13 cellular contexts compared by ENCODE assay signal in the genomic region with DNA sequence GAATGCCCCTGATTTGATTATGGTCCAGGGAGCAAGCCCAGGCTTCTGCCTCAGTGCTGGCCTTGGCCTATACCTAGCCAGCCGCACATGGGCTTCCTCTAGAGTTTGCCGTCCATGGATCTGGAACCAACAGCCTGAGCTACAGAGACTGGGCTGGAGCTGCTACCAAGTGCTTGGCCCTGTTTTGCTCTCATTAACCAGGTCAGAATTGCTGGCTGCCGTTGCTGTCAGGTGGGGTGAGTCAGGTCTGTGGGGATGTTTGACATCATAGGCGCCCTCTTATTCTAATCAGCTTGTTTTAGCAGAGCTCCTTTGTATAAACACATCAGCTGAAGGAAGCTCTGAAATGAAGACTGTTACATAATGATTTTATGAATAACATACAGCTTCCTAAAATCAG.
DNase-seq lines count a peak whose midpoint lies in the region; ATAC-seq and TF ChIP-seq lines count a peak whose summit lies in the region.
"Had no signal": no experiment of that assay in that cellular context is flagged by ENCODE, and none has a peak within 500 bp of the region (broad histone marks: within the 10 kb centered on the region; RNA-seq: fewer than 3 reads in every experiment).

No MANE protein-coding gene starts in this region.

- no peak for DNase-seq in activated CD4-positive, CD25-positive, alpha-beta regulatory T cell treated with anti-CD3 and anti-CD28 coated beads, Interleukin-2, amount 50 U/mL, for 72 hours
- DNase-seq in T-helper 22 cell (ENCODE audit: low read depth) (peak; percentile 5), fibroblast of the aortic adventitia (ENCODE audit: low read depth) (peak; percentile 47), putamen (ENCODE audit: low spot score) (peak; percentile 35), NCI-H2196 treated with DMSO at 0.1 percent for 48 hours (lab: John Stamatoyannopoulos, UW; ENCODE audit: unreplicated experiment) (no peak)
- DNase-seq: erythroblast, immature natural killer cell, NCI-H446 treated with DMSO at 0.1 percent for 48 hours had no signal

- TF ChIP-seq CTCF in fibroblast of the aortic adventitia (IDR thresholded peaks at IDR 0.05; ENCODE audit: insufficient read depth, low read length): no peak

- peak; percentile 85 to 93 for ATAC-seq in activated CD4-positive, CD25-positive, alpha-beta regulatory T cell treated with anti-CD3 and anti-CD28 coated beads, Interleukin-2, amount 50 U/mL, for 24 hours
- ATAC-seq in GM18861 (IDR thresholded peaks at IDR 0.05; ENCODE audit: unreplicated experiment) (no peak), HG03521 (IDR thresholded peaks at IDR 0.05; ENCODE audit: unreplicated experiment) (no peak)
- ATAC-seq: natural killer cell treated with Interleukin-12 subunit alpha and Interleukin-12 subunit beta and Interleukin-15 and Interleukin-18, amount 100 ng/mL, for 72 hours had no signal

- no peak overlapping the region for H3K4me3 ChIP-seq in fibroblast of the aortic adventitia (ENCODE audit: low read depth, low read length)
- H3K4me3 ChIP-seq: skin epidermis had no signal

Comparison
In these comparisons a context has a peak if more than half of its experiments do, and no peak if none do; other contexts are left out.
1. ATAC-seq: peak in activated CD4-positive, CD25-positive, alpha-beta regulatory T cell treated with anti-CD3 and anti-CD28 coated beads, Interleukin-2, amount 50 U/mL, for 24 hours (2 of 2); none in GM18861 (single experiment) and HG03521 (single experiment).
2. DNase-seq: peak in T-helper 22 cell (single experiment), fibroblast of the aortic adventitia (single experiment) and putamen (single experiment); none in activated CD4-positive, CD25-positive, alpha-beta regulatory T cell treated with anti-CD3 and anti-CD28 coated beads, Interleukin-2, amount 50 U/mL, for 72 hours (single experiment) and NCI-H2196 treated with DMSO at 0.1 percent for 48 hours (single experiment).